ENCODE assay signal across 10 cellular contexts in genomic region chr2:190409616-190410015, GRCh38. TPM values are rescaled to one million over a fixed set of nuclear protein-coding genes. Genes with fewer than 3 reads are reported as not detected.
DNase-seq lines count a peak whose midpoint lies in the region; ATAC-seq and TF ChIP-seq lines count a peak whose summit lies in the region.
"Had no signal": no experiment of that assay in that cellular context is flagged by ENCODE, and none has a peak within 500 bp of the region (broad histone marks: within the 10 kb centered on the region; RNA-seq: fewer than 3 reads in every experiment).

No MANE protein-coding gene starts in this region.

- H3K4me1 ChIP-seq in iPS-20b (ENCODE audit: insufficient read depth, low read length) (peaks cover 9% of the 10 kb centered on the region; the same call in 1 of the 2 replicates), thyroid gland (peaks cover 32 to 45% of the 10 kb centered on the region in 2 donors)

- H3K36me3 ChIP-seq in iPS-20b (ENCODE audit: insufficient read depth, low read depth, low read length) = no peaks in the 10 kb centered on the region
- no peaks in the 10 kb centered on the region for H3K36me3 ChIP-seq in thyroid gland
- H3K36me3 ChIP-seq: neutrophil had no signal

- WGBS in thyroid gland, 2 donors = 35 to 56% methylated on average over 2 of the region's 2 CpGs

- no peak overlapping the region for H3K27ac ChIP-seq in iPS-20b (ENCODE audit: low read length)
- peak overlapping the region in 2 of 3 donors; percentile 85 to 90 for H3K27ac ChIP-seq in thyroid gland
- H3K27ac ChIP-seq: neutrophil had no signal

- peak overlapping the region; percentile 87 for H3K4me3 Mint-ChIP-seq in activated naive CD4-positive, alpha-beta T cell treated with anti-CD3 and anti-CD28 coated beads, Interleukin-2, amount 50 U/mL, for 24 hours
- H3K4me3 Mint-ChIP-seq in T-helper 17 cell = peak overlapping the region; percentile 92

- no peak for TF ChIP-seq CTCF in thyroid gland (IDR thresholded peaks at IDR 0.05)

- TF ChIP-seq POLR2A in thyroid gland (IDR thresholded peaks at IDR 0.05) = no peak

- no peak for ATAC-seq in T-helper 17 cell

- H3K4me3 ChIP-seq in iPS-20b (ENCODE audit: low read length) = peak overlapping the region; percentile 77; the same call in 1 of the 2 replicates
- peak overlapping the region in 1 of 3 donors; percentile 70 for H3K4me3 ChIP-seq in thyroid gland (replicated peaks in 1 of 3)

- intact Hi-C loops in thyroid gland (cut with DNase I) = no loop called here

- no peak overlapping the region for H3K9ac ChIP-seq in iPS-20b (ENCODE audit: low read depth, low read length)

- peak overlapping the region; percentile 93 for H3K27ac Mint-ChIP-seq in activated naive CD4-positive, alpha-beta T cell treated with anti-CD3 and anti-CD28 coated beads, Interleukin-2, amount 50 U/mL, for 24 hours
- peak overlapping the region; percentile 94 for H3K27ac Mint-ChIP-seq in T-helper 17 cell

- H3K27me3 ChIP-seq in iPS-20b (ENCODE audit: insufficient read depth, low read length) = peaks cover 50% of the 10 kb centered on the region
- H3K27me3 ChIP-seq in thyroid gland = no peaks in the 10 kb centered on the region

- H3K9me3 ChIP-seq in T-helper 17 cell (ENCODE audit: control insufficient read depth, low read length, poor library complexity, severe bottlenecking) = no peaks in the 10 kb centered on the region
- no peaks in the 10 kb centered on the region for H3K9me3 ChIP-seq in iPS-20b (ENCODE audit: insufficient read depth, low read depth, low read length)
- H3K9me3 ChIP-seq in thyroid gland = no peaks in the 10 kb centered on the region
- H3K9me3 ChIP-seq: neutrophil had no signal

- peaks cover 1% of the 10 kb centered on the region for H3K36me3 Mint-ChIP-seq in activated naive CD4-positive, alpha-beta T cell treated with anti-CD3 and anti-CD28 coated beads, Interleukin-2, amount 50 U/mL, for 24 hours
- H3K36me3 Mint-ChIP-seq in T-helper 17 cell (ENCODE audit: low read depth) = peaks cover 6% of the 10 kb centered on the region

- H3K4me1 Mint-ChIP-seq in activated naive CD4-positive, alpha-beta T cell treated with anti-CD3 and anti-CD28 coated beads, Interleukin-2, amount 50 U/mL, for 24 hours = peaks cover 55% of the 10 kb centered on the region
- peaks cover 42% of the 10 kb centered on the region for H3K4me1 Mint-ChIP-seq in T-helper 17 cell

- no peaks in the 10 kb centered on the region for H3K27me3 Mint-ChIP-seq in activated naive CD4-positive, alpha-beta T cell treated with anti-CD3 and anti-CD28 coated beads, Interleukin-2, amount 50 U/mL, for 24 hours
- no peaks in the 10 kb centered on the region for H3K27me3 Mint-ChIP-seq in T-helper 17 cell

- DNase-seq in activated naive CD4-positive, alpha-beta T cell treated with anti-CD3 and anti-CD28 coated beads, Interleukin-2, amount 50 U/mL, for 16 hours = no peak
- DNase-seq in T-helper 17 cell (no peak), thyroid gland (no peak), NCI-H1436 treated with DMSO at 0.1 percent for 48 hours (lab: John Stamatoyannopoulos, UW) (no peak), NCI-H226 (no peak), superior temporal gyrus (ENCODE audit: extremely low spot score) (no peak)
- DNase-seq: dermis blood vessel endothelial cell had no signal

- H3K9me3 Mint-ChIP-seq in activated naive CD4-positive, alpha-beta T cell treated with anti-CD3 and anti-CD28 coated beads, Interleukin-2, amount 50 U/mL, for 24 hours = no peaks in the 10 kb centered on the region

RNA-seq across cellular contexts. Expression of gene MFSD6, which starts 1.5 kb away (rescaled TPM):
- total RNA-seq in T-helper 17 cell (10 to 100 TPM; 36.2 to 55.6 TPM), thyroid gland (100 to 1,000 TPM; 132 to 189 (median 182) TPM)
